Comparison of ENCODE assay signal across 22 cellular contexts in genomic region chr1:5752715-5753330, GRCh38.
DNase-seq lines count a peak whose midpoint lies in the region; ATAC-seq and TF ChIP-seq lines count a peak whose summit lies in the region.
"Had no signal": no experiment of that assay in that cellular context is flagged by ENCODE, and none has a peak within 500 bp of the region (broad histone marks: within the 10 kb centered on the region; RNA-seq: fewer than 3 reads in every experiment).

No MANE protein-coding gene starts in this region.

- H3K4me3 Mint-ChIP-seq in activated CD4-positive, alpha-beta T cell treated with anti-CD3 and anti-CD28 coated beads for 36 hours, result no peak overlapping the region
- H3K4me3 Mint-ChIP-seq: CD8-positive, alpha-beta memory T cell had no signal

- H3K4me2 ChIP-seq in SK-N-SH, result no peak overlapping the region
- H3K4me2 ChIP-seq: KMS-11 had no signal

- CTCF ChIA-PET in SK-N-SH (lab: Yijun Ruan, JAX), result interaction anchor here (0.8 to 3.7 kb wide), 14 partner anchors 8 to 1097 kb away, joined by 3 to 21 read pairs (median 4); partner anchors contain the start of gene AJAP1
- CTCF ChIA-PET in activated CD4-positive, alpha-beta T cell treated with anti-CD3 and anti-CD28 coated beads for 36 hours (lab: Charles Lee), result interaction anchor here (0.6 kb wide), 1 partner anchor 74 kb away, joined by 3 read pairs; no protein-coding TSS in a partner anchor

- H3K9me3 Mint-ChIP-seq in activated CD4-positive, alpha-beta T cell treated with anti-CD3 and anti-CD28 coated beads for 36 hours (ENCODE audit: low read depth), result no peaks in the 10 kb centered on the region
- H3K9me3 Mint-ChIP-seq: CD8-positive, alpha-beta memory T cell had no signal

- H3K4me3 ChIP-seq in SK-N-SH (ENCODE audit: low read depth in 2 of 2, low read length in 1 of 2), result no peak overlapping the region
- H3K4me3 ChIP-seq in HUES48 (ENCODE audit: low read depth, low read length), result no peak overlapping the region
- no peak overlapping the region for H3K4me3 ChIP-seq in upper lobe of right lung
- H3K4me3 ChIP-seq: GM23248, Peyer's patch had no signal

- no peaks in the 10 kb centered on the region for H3K4me1 Mint-ChIP-seq in activated CD4-positive, alpha-beta T cell treated with anti-CD3 and anti-CD28 coated beads for 36 hours
- H3K4me1 Mint-ChIP-seq: CD8-positive, alpha-beta memory T cell had no signal

- peaks cover 0 to 11% of the 10 kb centered on the region in 2 experiments; a peak in 1 of 4 replicates for H3K4me1 ChIP-seq in SK-N-SH (ENCODE audit: control insufficient read depth in 1 of 2, insufficient read depth in 2 of 2, low read depth in 1 of 2, low read length in 1 of 2)
- H3K4me1 ChIP-seq in HUES48 (ENCODE audit: control insufficient read depth, insufficient read depth, low read length), result peaks cover 15% of the 10 kb centered on the region
- peaks cover 9% of the 10 kb centered on the region for H3K4me1 ChIP-seq in upper lobe of right lung
- H3K4me1 ChIP-seq: Peyer's patch had no signal

- POLR2A ChIA-PET in SK-N-SH (lab: Yijun Ruan, JAX), result interaction anchor here (1.5 kb wide), 1 partner anchor 13 kb away, joined by 6 read pairs; no protein-coding TSS in a partner anchor
- POLR2A ChIA-PET in activated CD4-positive, alpha-beta T cell treated with anti-CD3 and anti-CD28 coated beads for 36 hours (lab: Charles Lee), result no interaction called here

- no peaks in the 10 kb centered on the region for H3F3A ChIP-seq in SK-N-SH (replicated peaks; ENCODE audit: insufficient read depth)

- H3K27me3 ChIP-seq in SK-N-SH (ENCODE audit: insufficient read depth), result no peaks in the 10 kb centered on the region
- H3K27me3 ChIP-seq in HUES48 (ENCODE audit: control insufficient read depth, insufficient read depth, low read length), result no peaks in the 10 kb centered on the region
- H3K27me3 ChIP-seq in upper lobe of right lung, result no peaks in the 10 kb centered on the region
- H3K27me3 ChIP-seq: Peyer's patch had no signal

- H3K27ac Mint-ChIP-seq in activated CD4-positive, alpha-beta T cell treated with anti-CD3 and anti-CD28 coated beads for 36 hours, result no peak overlapping the region

- H3K9ac ChIP-seq in SK-N-SH (no peak overlapping the region), HUES48 (ENCODE audit: low read depth, low read length) (peak overlapping the region; percentile 16; the same call in 1 of the 2 replicates)
- H3K9ac ChIP-seq: GM23248, KMS-11 had no signal

- H3K9me3 ChIP-seq in SK-N-SH (no peaks in the 10 kb centered on the region), HUES48 (ENCODE audit: control insufficient read depth, insufficient read depth, low read length) (no peaks in the 10 kb centered on the region), upper lobe of right lung (no peaks in the 10 kb centered on the region)
- H3K9me3 ChIP-seq: Peyer's patch had no signal

- intact Hi-C loops in upper lobe of right lung (cut with DNase I), result no loop called here
- intact Hi-C loops in activated CD4-positive, alpha-beta T cell treated with anti-CD3 and anti-CD28 coated beads for 36 hours (cut with DNase I, micrococcal nuclease), result no loop called here

- no peaks in the 10 kb centered on the region for H3K36me3 ChIP-seq in SK-N-SH (replicated peaks in 1 of 2; ENCODE audit: control insufficient read depth in 1 of 2, insufficient read depth in 2 of 2, low read length in 1 of 2)
- H3K36me3 ChIP-seq in HUES48 (ENCODE audit: control insufficient read depth, insufficient read depth, low read length), result no peaks in the 10 kb centered on the region
- no peaks in the 10 kb centered on the region for H3K36me3 ChIP-seq in upper lobe of right lung
- H3K36me3 ChIP-seq: Peyer's patch had no signal

- TF ChIP-seq EP300 in SK-N-SH (IDR thresholded peaks at IDR 0.05; ENCODE audit: borderline replicate concordance in 1 of 2, low read depth in 1 of 2, low read length in 1 of 2), result 0 out of 4 replicates have a peak, but pooled peaks of 1 of the 2 experiments have one; percentile 17

- TF ChIP-seq CTCF in SK-N-SH (IDR thresholded peaks at IDR 0.05), result no peak
- TF ChIP-seq CTCF in upper lobe of right lung (IDR thresholded peaks at IDR 0.05), result no peak

- no peak overlapping the region for H2AFZ ChIP-seq in SK-N-SH (ENCODE audit: low read depth)
- H2AFZ ChIP-seq: GM23248 had no signal

- no peaks in the 10 kb centered on the region for H3K9me2 ChIP-seq in SK-N-SH

- no peaks in the 10 kb centered on the region for H3K79me2 ChIP-seq in SK-N-SH (ENCODE audit: insufficient read depth)

- WGBS in SK-N-SH (ENCODE audit: low lambda C conversion rate), result 28% methylated on average over 11 of the region's 11 CpGs

- H3K27me3 Mint-ChIP-seq in activated CD4-positive, alpha-beta T cell treated with anti-CD3 and anti-CD28 coated beads for 36 hours, result peaks cover 3% of the 10 kb centered on the region

- no peak for TF ChIP-seq RAD21 in SK-N-SH (IDR thresholded peaks at IDR 0.05; ENCODE audit: low read length)

- H3K27ac ChIP-seq in SK-N-SH (ENCODE audit: low read depth in 2 of 2, low read length in 1 of 2) (no peak overlapping the region; a peak in 1 of 4 replicates), HUES48 (ENCODE audit: low read depth, low read length) (no peak overlapping the region), upper lobe of right lung (no peak overlapping the region)
- H3K27ac ChIP-seq: C4-2B, GM23248, KMS-11, Peyer's patch had no signal

- no peaks in the 10 kb centered on the region for H3K36me3 Mint-ChIP-seq in activated CD4-positive, alpha-beta T cell treated with anti-CD3 and anti-CD28 coated beads for 36 hours (ENCODE audit: low read depth)
- H3K36me3 Mint-ChIP-seq: CD8-positive, alpha-beta memory T cell had no signal

- ATAC-seq in SK-N-SH treated with all-trans-retinoic acid at 6 μM for 48 hours, result no peak
- no peak for ATAC-seq in upper lobe of right lung
- no peak for ATAC-seq in activated CD4-positive, alpha-beta T cell treated with anti-CD3 and anti-CD28 coated beads for 36 hours

- no peaks in the 10 kb centered on the region for H4K20me1 ChIP-seq in SK-N-SH (ENCODE audit: insufficient read depth)

- peak; percentile 55 for DNase-seq in SK-N-SH
- peak; percentile 65 for DNase-seq in mesenteric fat pad (ENCODE audit: low spot score)
- peak; percentile 60 for DNase-seq in upper lobe of right lung
- DNase-seq in NCI-H510A (lab: John Stamatoyannopoulos, UW), result no peak
- DNase-seq in activated CD4-positive, alpha-beta T cell treated with anti-CD3 and anti-CD28 coated beads for 36 hours, result no peak
- DNase-seq: 8988T; Calu3; CD8-positive, alpha-beta memory T cell; DMS153; GM23248; IMR-90; NCI-H1092 treated with DMSO at 0.1 percent for 48 hours; NCI-H1436 treated with DMSO at 0.1 percent for 48 hours; NCI-H2029; NCI-H2171; NCI-H345; NCI-H524 treated with DMSO at 0.1 percent for 48 hours had no signal

TF ChIP-seq in SK-N-SH, 30 proteins besides CTCF, POLR2A, EP300 and RAD21 (continues in another document):
- TF ChIP-seq GABPA (IDR thresholded peaks at IDR 0.05; ENCODE audit: low read depth) (no peak), PBX3 (IDR thresholded peaks at IDR 0.05) (no peak), SIN3A (IDR thresholded peaks at IDR 0.05; ENCODE audit: borderline replicate concordance, low read depth, low read length) (no peak), FOXM1 (IDR thresholded peaks at IDR 0.05; ENCODE audit: low read depth) (no peak), FOXJ3 (CRISPR knock-in tag; IDR thresholded peaks at IDR 0.05) (no peak)

TF ChIP-seq in SK-N-SH treated with all-trans-retinoic acid at 6 μM for 48 hours, 23 proteins besides CTCF, POLR2A, EP300 and RAD21:
- TF ChIP-seq ZFP30 (CRISPR knock-in tag; IDR thresholded peaks at IDR 0.05) (no peak), BACH2 (CRISPR knock-in tag; IDR thresholded peaks at IDR 0.05; ENCODE audit: borderline replicate concordance) (no peak), CSDC2 (CRISPR knock-in tag; IDR thresholded peaks at IDR 0.05) (no peak), ARNTL (CRISPR knock-in tag; IDR thresholded peaks at IDR 0.05; ENCODE audit: borderline replicate concordance, low read depth) (no peak), TOX (CRISPR knock-in tag; IDR thresholded peaks at IDR 0.05; ENCODE audit: borderline replicate concordance) (no peak), ISL1 (CRISPR knock-in tag; IDR thresholded peaks at IDR 0.05) (no peak), TCF4 (CRISPR knock-in tag; IDR thresholded peaks at IDR 0.05; ENCODE audit: borderline replicate concordance) (no peak), ZNF8 (CRISPR knock-in tag; IDR thresholded peaks at IDR 0.05) (no peak), ZC3H10 (CRISPR knock-in tag; IDR thresholded peaks at IDR 0.05) (no peak)

Comparison
In these comparisons a context has a peak if more than half of its experiments do, and no peak if none do; other contexts are left out.
1. DNase-seq: peak in SK-N-SH (single experiment), mesenteric fat pad (single experiment) and upper lobe of right lung (single experiment); none in NCI-H510A (single experiment) and activated CD4-positive, alpha-beta T cell treated with anti-CD3 and anti-CD28 coated beads for 36 hours (single experiment).